10 cellular contexts compared by ENCODE assay signal in the genomic region with DNA sequence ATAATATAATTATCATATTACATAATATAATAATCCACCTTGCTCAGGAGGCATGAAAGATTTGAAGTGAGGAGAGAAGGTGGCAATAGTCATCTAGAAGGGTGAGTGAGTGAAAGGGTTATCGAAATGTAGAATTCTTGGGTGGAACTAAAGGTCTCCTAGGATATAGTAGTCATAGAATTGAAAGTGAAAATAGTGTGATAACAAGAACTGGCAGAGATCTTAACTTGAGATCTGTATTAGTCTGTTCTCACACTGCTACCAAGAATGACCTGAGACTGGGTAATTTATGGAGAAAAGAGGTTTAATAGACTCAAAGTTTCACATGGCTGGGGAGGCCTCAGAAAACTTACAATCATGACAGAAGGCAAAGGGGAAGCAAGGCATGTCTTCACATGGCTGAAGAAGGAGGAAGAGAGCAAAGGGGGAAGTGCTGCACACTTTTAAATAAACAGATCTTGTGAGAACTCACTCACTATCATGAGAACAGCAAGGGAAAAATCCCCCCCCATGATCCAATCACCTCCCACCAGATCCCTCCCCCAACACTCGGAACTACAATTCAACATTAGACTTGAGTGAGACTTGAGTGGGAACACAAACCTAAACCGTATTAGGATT.
A peak's percentile ranks its signal among the peaks of the same experiment; 100 is the strongest.
DNase-seq lines count a peak whose midpoint lies in the region; ATAC-seq lines count a peak whose summit lies in the region.
"Had no signal": no experiment of that assay in that cellular context is flagged by ENCODE, and none has a peak within 500 bp of the region (broad histone marks: within the 10 kb centered on the region; RNA-seq: fewer than 3 reads in every experiment).

No MANE protein-coding gene starts in this region.

- H3K27ac Mint-ChIP-seq in activated T-helper 17 cell treated with anti-CD3 and anti-CD28 coated beads, Interleukin-2, amount 50 U/mL, for 72 hours = no peak overlapping the region
- H3K27ac Mint-ChIP-seq in activated CD4-positive, alpha-beta memory T cell treated with anti-CD3 and anti-CD28 coated beads for 36 hours = no peak overlapping the region
- H3K27ac Mint-ChIP-seq: stimulated activated memory B cell treated with anti-CD40 and anti-IgM and Interleukin-4, amounts not matched to agents 10 μg/mL and 1 μg/mL and 100 μg/mL, for 72 hours had no signal

- no peaks in the 10 kb centered on the region for H3K27me3 Mint-ChIP-seq in activated T-helper 17 cell treated with anti-CD3 and anti-CD28 coated beads, Interleukin-2, amount 50 U/mL, for 72 hours
- H3K27me3 Mint-ChIP-seq in activated CD4-positive, alpha-beta memory T cell treated with anti-CD3 and anti-CD28 coated beads for 36 hours = no peaks in the 10 kb centered on the region
- H3K27me3 Mint-ChIP-seq: stimulated activated memory B cell treated with anti-CD40 and anti-IgM and Interleukin-4, amounts not matched to agents 10 μg/mL and 1 μg/mL and 100 μg/mL, for 72 hours had no signal

- POLR2A ChIA-PET in activated CD4-positive, alpha-beta memory T cell treated with anti-CD3 and anti-CD28 coated beads for 36 hours (lab: Charles Lee) = no interaction called here

- CTCF ChIA-PET in activated CD4-positive, alpha-beta memory T cell treated with anti-CD3 and anti-CD28 coated beads for 36 hours (lab: Charles Lee) = no interaction called here

- H3K9me3 Mint-ChIP-seq in activated T-helper 17 cell treated with anti-CD3 and anti-CD28 coated beads, Interleukin-2, amount 50 U/mL, for 72 hours = no peaks in the 10 kb centered on the region
- no peaks in the 10 kb centered on the region for H3K9me3 Mint-ChIP-seq in activated CD4-positive, alpha-beta memory T cell treated with anti-CD3 and anti-CD28 coated beads for 36 hours
- H3K9me3 Mint-ChIP-seq: activated T-cell treated with anti-CD3 and anti-CD28 coated beads, Interleukin-2, amount 50 U/mL, for 4 hours; stimulated activated memory B cell treated with anti-CD40 and anti-IgM and Interleukin-4, amounts not matched to agents 10 μg/mL and 1 μg/mL and 100 μg/mL, for 72 hours had no signal

- no peaks in the 10 kb centered on the region for H3K4me1 Mint-ChIP-seq in activated T-helper 17 cell treated with anti-CD3 and anti-CD28 coated beads, Interleukin-2, amount 50 U/mL, for 72 hours
- no peaks in the 10 kb centered on the region for H3K4me1 Mint-ChIP-seq in activated CD4-positive, alpha-beta memory T cell treated with anti-CD3 and anti-CD28 coated beads for 36 hours (ENCODE audit: low read depth)

- ATAC-seq in GM18868 (IDR thresholded peaks at IDR 0.05; ENCODE audit: unreplicated experiment) (peak; percentile 86), GM21825 (IDR thresholded peaks at IDR 0.05; ENCODE audit: unreplicated experiment) (peak; percentile 66), HG03439 (IDR thresholded peaks at IDR 0.05; ENCODE audit: unreplicated experiment) (peak; percentile 80)
- peak; percentile 26 for ATAC-seq in activated T-helper 17 cell treated with anti-CD3 and anti-CD28 coated beads, Interleukin-2, amount 50 U/mL, for 72 hours (replicated peaks)
- ATAC-seq: activated T-cell treated with anti-CD3 and anti-CD28 coated beads, Interleukin-2, amount 50 U/mL, for 4 hours had no signal

- DNase-seq in NK-92 (lab: John Stamatoyannopoulos, UW; ENCODE audit: unreplicated experiment) = no peak
- no peak for DNase-seq in nucleus accumbens (lab: John Stamatoyannopoulos, UW)
- no peak for DNase-seq in activated CD4-positive, alpha-beta memory T cell treated with anti-CD3 and anti-CD28 coated beads for 36 hours
- DNase-seq in stimulated activated CD8-positive, alpha-beta memory T cell treated with anti-CD3 and anti-CD28 coated beads, Interleukin-4, amount 100 ng/mL, for 48 hours = no peak
- DNase-seq: activated T-cell treated with anti-CD3 and anti-CD28 coated beads, Interleukin-2, amount 50 U/mL, for 4 hours had no signal

- H3K36me3 Mint-ChIP-seq in activated T-helper 17 cell treated with anti-CD3 and anti-CD28 coated beads, Interleukin-2, amount 50 U/mL, for 72 hours (ENCODE audit: low read depth) = no peaks in the 10 kb centered on the region
- H3K36me3 Mint-ChIP-seq in activated CD4-positive, alpha-beta memory T cell treated with anti-CD3 and anti-CD28 coated beads for 36 hours = no peaks in the 10 kb centered on the region
- H3K36me3 Mint-ChIP-seq: stimulated activated memory B cell treated with anti-CD40 and anti-IgM and Interleukin-4, amounts not matched to agents 10 μg/mL and 1 μg/mL and 100 μg/mL, for 72 hours had no signal

- H3K4me3 Mint-ChIP-seq in activated T-helper 17 cell treated with anti-CD3 and anti-CD28 coated beads, Interleukin-2, amount 50 U/mL, for 72 hours = no peak overlapping the region
- no peak overlapping the region for H3K4me3 Mint-ChIP-seq in activated CD4-positive, alpha-beta memory T cell treated with anti-CD3 and anti-CD28 coated beads for 36 hours
- H3K4me3 Mint-ChIP-seq: activated T-cell treated with anti-CD3 and anti-CD28 coated beads, Interleukin-2, amount 50 U/mL, for 4 hours; stimulated activated memory B cell treated with anti-CD40 and anti-IgM and Interleukin-4, amounts not matched to agents 10 μg/mL and 1 μg/mL and 100 μg/mL, for 72 hours had no signal

- intact Hi-C loops in activated CD4-positive, alpha-beta memory T cell treated with anti-CD3 and anti-CD28 coated beads for 36 hours (cut with micrococcal nuclease) = no loop called here

Comparison
In these comparisons a context has a peak if more than half of its experiments do, and no peak if none do; other contexts are left out.
1. ATAC-seq: peak in every context shown above with its lines; median percentile 86 in GM18868; 80 in HG03439; 66 in GM21825; 26 in activated T-helper 17 cell treated with anti-CD3 and anti-CD28 coated beads, Interleukin-2, amount 50 U/mL, for 72 hours.